11 cellular contexts compared by ENCODE assay signal in the genomic region with DNA sequence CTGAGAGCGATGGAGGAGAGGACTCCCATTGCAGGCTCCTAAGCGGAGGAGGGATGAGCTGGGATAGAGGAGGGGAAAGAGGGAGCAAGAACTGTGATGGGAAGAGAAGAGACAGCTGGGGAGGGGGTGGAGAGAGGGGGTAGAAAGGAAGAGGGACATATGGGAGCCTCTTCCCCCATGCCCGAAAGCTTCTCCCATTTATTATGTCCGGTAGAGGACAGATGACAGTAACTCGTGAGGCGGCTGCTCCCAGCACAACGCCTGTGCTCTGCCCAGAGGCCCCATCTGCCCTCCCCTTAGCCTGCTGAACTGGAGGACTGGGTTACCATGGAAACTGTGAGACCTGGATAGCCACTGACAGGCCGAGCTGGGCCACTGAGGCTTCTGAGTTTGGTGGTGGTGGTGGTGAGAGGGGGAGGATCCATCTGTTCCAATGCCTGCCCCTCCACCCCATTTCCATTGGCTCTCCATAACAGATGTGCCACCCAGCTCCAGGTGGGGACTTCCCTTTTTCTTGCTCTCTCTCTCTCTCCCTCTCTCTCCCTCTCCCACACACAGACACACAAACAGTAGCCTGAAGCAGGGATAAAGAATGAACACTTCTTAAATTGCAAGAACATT. TPM values are rescaled to one million over a fixed set of nuclear protein-coding genes. Genes with fewer than 3 reads are reported as not detected.
DNase-seq lines count a peak whose midpoint lies in the region; ATAC-seq and TF ChIP-seq lines count a peak whose summit lies in the region.
"Had no signal": no experiment of that assay in that cellular context is flagged by ENCODE, and none has a peak within 500 bp of the region (broad histone marks: within the 10 kb centered on the region; RNA-seq: fewer than 3 reads in every experiment).

No MANE protein-coding gene starts in this region.

- no peak overlapping the region for H3K4me3 Mint-ChIP-seq in activated CD8-positive, alpha-beta T cell treated with anti-CD3 and anti-CD28 coated beads, Interleukin-2, amount 10 ng/mL, durations not matched to agents 7 days and 5 days
- H3K4me3 Mint-ChIP-seq in naive thymus-derived CD4-positive, alpha-beta T cell, result peak overlapping the region in 5 of 10 donors; percentile 41 to 88 (median 81)

- no peak for TF ChIP-seq CTCF in GM10248 (IDR thresholded peaks at IDR 0.05; ENCODE audit: control extremely low read depth, extremely low read depth, low read depth, missing control alignments)

- H3K36me3 Mint-ChIP-seq in activated CD8-positive, alpha-beta T cell treated with anti-CD3 and anti-CD28 coated beads, Interleukin-2, amount 10 ng/mL, durations not matched to agents 7 days and 5 days (ENCODE audit: low read depth), result no peaks in the 10 kb centered on the region
- no peaks in the 10 kb centered on the region for H3K36me3 Mint-ChIP-seq in naive thymus-derived CD4-positive, alpha-beta T cell
- H3K36me3 Mint-ChIP-seq: naive thymus-derived CD8-positive, alpha-beta T cell had no signal

- H3K4me1 ChIP-seq in naive thymus-derived CD4-positive, alpha-beta T cell (ENCODE audit: control insufficient read depth in 2 of 2, insufficient read depth in 2 of 2, low read length in 2 of 2), result peaks cover 7 to 14% of the 10 kb centered on the region in 2 donors

- no peaks in the 10 kb centered on the region for H3K36me3 ChIP-seq in naive thymus-derived CD4-positive, alpha-beta T cell (ENCODE audit: control insufficient read depth in 2 of 3, insufficient read depth in 3 of 3, low read length in 3 of 3)

- H3K4me1 Mint-ChIP-seq in activated CD8-positive, alpha-beta T cell treated with anti-CD3 and anti-CD28 coated beads, Interleukin-2, amount 10 ng/mL, durations not matched to agents 7 days and 5 days (ENCODE audit: low read depth), result peaks cover 46% of the 10 kb centered on the region
- peaks cover 16 to 26% (median 18%) of the 10 kb centered on the region in 7 donors for H3K4me1 Mint-ChIP-seq in naive thymus-derived CD4-positive, alpha-beta T cell

- no peaks in the 10 kb centered on the region for H3K27me3 Mint-ChIP-seq in activated CD8-positive, alpha-beta T cell treated with anti-CD3 and anti-CD28 coated beads, Interleukin-2, amount 10 ng/mL, durations not matched to agents 7 days and 5 days (ENCODE audit: low read depth)
- H3K27me3 Mint-ChIP-seq in naive thymus-derived CD4-positive, alpha-beta T cell, result peaks cover 0 to 20% (median 0%) of the 10 kb centered on the region in 5 donors
- H3K27me3 Mint-ChIP-seq: naive thymus-derived CD8-positive, alpha-beta T cell had no signal

- H3K27ac Mint-ChIP-seq in activated CD8-positive, alpha-beta T cell treated with anti-CD3 and anti-CD28 coated beads, Interleukin-2, amount 10 ng/mL, durations not matched to agents 7 days and 5 days, result peak overlapping the region; percentile 78
- peak overlapping the region in 7 of 9 donors; percentile 19 to 89 (median 56) for H3K27ac Mint-ChIP-seq in naive thymus-derived CD4-positive, alpha-beta T cell

- DNase-seq in ELF-1 (ENCODE audit: low read depth, low spot score) (peak; percentile 73), NCI-H1417 (lab: John Stamatoyannopoulos, UW) (peak in 2 of 3 experiments; percentile 76 to 93), GM10248 (ENCODE audit: extremely low spot score) (no peak)
- DNase-seq in activated CD8-positive, alpha-beta T cell treated with anti-CD3 and anti-CD28 coated beads, Interleukin-2, amount 10 ng/mL, durations not matched to agents 7 days and 5 days, result no peak
- DNase-seq in naive thymus-derived CD4-positive, alpha-beta T cell, result no peak
- no peak for DNase-seq in activated CD8-positive, alpha-beta memory T cell treated with anti-CD3 and anti-CD28 coated beads, Interleukin-2, amount 50 U/mL, for 4 hours
- no peak for DNase-seq in NK-92 treated with Interleukin-12 subunit alpha and Interleukin-12 subunit beta, amount 100 ng/mL, for 24 hours (lab: John Stamatoyannopoulos, UW)
- DNase-seq: activated CD4-positive, CD25-positive, alpha-beta regulatory T cell; activated naive CD4-positive, alpha-beta T cell treated with Interleukin-2 at 50 U/mL for 16 hours; GF-D8; naive thymus-derived CD8-positive, alpha-beta T cell had no signal

- no peak overlapping the region for H3K4me3 ChIP-seq in naive thymus-derived CD4-positive, alpha-beta T cell (ENCODE audit: low read length)

- ATAC-seq in activated CD8-positive, alpha-beta T cell treated with anti-CD3 and anti-CD28 coated beads, Interleukin-2, amount 10 ng/mL, durations not matched to agents 7 days and 5 days, result no peak
- no peak for ATAC-seq in naive thymus-derived CD4-positive, alpha-beta T cell
- ATAC-seq: naive thymus-derived CD8-positive, alpha-beta T cell had no signal

- H3K27me3 ChIP-seq in naive thymus-derived CD4-positive, alpha-beta T cell (ENCODE audit: control insufficient read depth in 2 of 2, insufficient read depth in 2 of 2, low read length in 2 of 2), result no peaks in the 10 kb centered on the region

- H3K9me3 ChIP-seq in naive thymus-derived CD4-positive, alpha-beta T cell (ENCODE audit: control insufficient read depth in 2 of 3, low read length in 3 of 3), result no peaks in the 10 kb centered on the region

- H3K9me3 Mint-ChIP-seq in activated CD8-positive, alpha-beta T cell treated with anti-CD3 and anti-CD28 coated beads, Interleukin-2, amount 10 ng/mL, durations not matched to agents 7 days and 5 days (ENCODE audit: insufficient read depth), result no peaks in the 10 kb centered on the region
- no peaks in the 10 kb centered on the region for H3K9me3 Mint-ChIP-seq in naive thymus-derived CD4-positive, alpha-beta T cell
- H3K9me3 Mint-ChIP-seq: naive thymus-derived CD8-positive, alpha-beta T cell had no signal

- intact Hi-C loops in naive thymus-derived CD4-positive, alpha-beta T cell (cut with micrococcal nuclease), result loop anchor here in 1 of 2 donors (2.0 kb wide), 1 partner anchor 29 kb away; no protein-coding TSS in a partner anchor

- no peak overlapping the region for H3K27ac ChIP-seq in naive thymus-derived CD4-positive, alpha-beta T cell (ENCODE audit: low read depth, low read length)

- CTCF ChIA-PET in activated CD8-positive, alpha-beta T cell treated with anti-CD3 and anti-CD28 coated beads, Interleukin-2, amount 10 ng/mL, durations not matched to agents 7 days and 5 days (lab: Charles Lee), result interaction anchor here (0.6 to 5.8 kb wide), 6 partner anchors 13 to 68 kb away, joined by 3 to 117 read pairs (median 24); a partner anchor contains a TSS
- CTCF ChIA-PET in naive thymus-derived CD4-positive, alpha-beta T cell (lab: Charles Lee), result interaction anchor here (0.6 to 6.2 kb wide), 7 partner anchors 11 to 623 kb away, joined by 3 to 49 read pairs (median 5); a partner anchor contains a TSS
- CTCF ChIA-PET in GM10248 (lab: Yijun Ruan, JAX), result interaction anchor here (0.9 to 8.5 kb wide), 8 partner anchors 10 to 91 kb away, joined by 3 to 100 read pairs (median 4); a partner anchor contains a TSS

- POLR2A ChIA-PET in activated CD8-positive, alpha-beta T cell treated with anti-CD3 and anti-CD28 coated beads, Interleukin-2, amount 10 ng/mL, durations not matched to agents 7 days and 5 days (lab: Charles Lee), result interaction anchor here (0.7 to 4.9 kb wide), 8 partner anchors 9 to 109 kb away, joined by 3 to 41 read pairs (median 8); a partner anchor contains a TSS
- POLR2A ChIA-PET in naive thymus-derived CD4-positive, alpha-beta T cell (lab: Charles Lee), result interaction anchor here (0.9 to 5.1 kb wide), 10 partner anchors 14 to 378 kb away, joined by 3 to 80 read pairs (median 3); a partner anchor contains a TSS
- POLR2A ChIA-PET in GM10248 (lab: Yijun Ruan, JAX), result no interaction called here

RNA-seq across cellular contexts. Expression of a gene that starts 8.3 kb away (rescaled TPM):
- total RNA-seq in activated CD8-positive, alpha-beta T cell treated with anti-CD3 and anti-CD28 coated beads, Interleukin-2, amount 10 ng/mL, durations not matched to agents 7 days and 5 days, result under 1 TPM in 1 of 2 experiments, not detected in 1; 0.10 TPM
- under 1 TPM in 1 of 5 experiments, not detected in 4; 0.12 TPM for total RNA-seq in naive thymus-derived CD4-positive, alpha-beta T cell
- polyA plus RNA-seq in naive thymus-derived CD4-positive, alpha-beta T cell, result not detected
- total RNA-seq: naive thymus-derived CD8-positive, alpha-beta T cell had no signal
- polyA plus RNA-seq: naive thymus-derived CD8-positive, alpha-beta T cell had no signal

RNA-seq across cellular contexts. Expression of a gene that starts 14.5 kb away (rescaled TPM):
- 10 to 100 TPM; 49.6 to 54.9 TPM for total RNA-seq in activated CD8-positive, alpha-beta T cell treated with anti-CD3 and anti-CD28 coated beads, Interleukin-2, amount 10 ng/mL, durations not matched to agents 7 days and 5 days
- 10 to 100 TPM in 4 of 5 experiments, 1 to 10 TPM in 1; 9.1 to 56.2 (median 14.4) TPM for total RNA-seq in naive thymus-derived CD4-positive, alpha-beta T cell
- polyA plus RNA-seq in naive thymus-derived CD4-positive, alpha-beta T cell, result 10 to 100 TPM in 1 of 2 donors, 1 to 10 TPM in 1; 7.2 to 14.5 TPM

RNA-seq across cellular contexts. Expression of a gene that starts 27.8 kb away (rescaled TPM):
- under 1 TPM; 0.86 to 0.95 TPM for total RNA-seq in activated CD8-positive, alpha-beta T cell treated with anti-CD3 and anti-CD28 coated beads, Interleukin-2, amount 10 ng/mL, durations not matched to agents 7 days and 5 days
- total RNA-seq in naive thymus-derived CD4-positive, alpha-beta T cell, result 1 to 10 TPM in 2 of 5 experiments, under 1 TPM in 3; 0.08 to 1.7 (median 0.27) TPM
- not detected for polyA plus RNA-seq in naive thymus-derived CD4-positive, alpha-beta T cell

RNA-seq across cellular contexts. Expression of a gene that starts 34.9 kb away (rescaled TPM):
- 100 to 1,000 TPM; 101 to 107 TPM for total RNA-seq in activated CD8-positive, alpha-beta T cell treated with anti-CD3 and anti-CD28 coated beads, Interleukin-2, amount 10 ng/mL, durations not matched to agents 7 days and 5 days
- 10 to 100 TPM; 71.9 to 90.1 (median 83.3) TPM for total RNA-seq in naive thymus-derived CD4-positive, alpha-beta T cell
- 10 to 100 TPM; 69.1 to 97.0 TPM for polyA plus RNA-seq in naive thymus-derived CD4-positive, alpha-beta T cell

RNA-seq across cellular contexts. Expression of a gene that starts 35.1 kb away (rescaled TPM):
- total RNA-seq in activated CD8-positive, alpha-beta T cell treated with anti-CD3 and anti-CD28 coated beads, Interleukin-2, amount 10 ng/mL, durations not matched to agents 7 days and 5 days, result 1 to 10 TPM; 2.8 to 3.4 TPM
- total RNA-seq in naive thymus-derived CD4-positive, alpha-beta T cell, result 1 to 10 TPM; 2.1 to 4.5 (median 3.8) TPM
- polyA plus RNA-seq in naive thymus-derived CD4-positive, alpha-beta T cell, result 1 to 10 TPM; 2.2 to 2.6 TPM

Comparison
In these comparisons a context has a peak if more than half of its experiments do, and no peak if none do; other contexts are left out.
1. DNase-seq: peak in ELF-1 (single experiment) and NCI-H1417 (2 of 3); none in activated CD8-positive, alpha-beta T cell treated with anti-CD3 and anti-CD28 coated beads, Interleukin-2, amount 10 ng/mL, durations not matched to agents 7 days and 5 days (single experiment), naive thymus-derived CD4-positive, alpha-beta T cell (0 of 9), activated CD8-positive, alpha-beta memory T cell treated with anti-CD3 and anti-CD28 coated beads, Interleukin-2, amount 50 U/mL, for 4 hours (single experiment), GM10248 (single experiment) and NK-92 treated with Interleukin-12 subunit alpha and Interleukin-12 subunit beta, amount 100 ng/mL, for 24 hours (single experiment).